ENCODE assay signal across 14 cellular contexts in the genomic region with DNA sequence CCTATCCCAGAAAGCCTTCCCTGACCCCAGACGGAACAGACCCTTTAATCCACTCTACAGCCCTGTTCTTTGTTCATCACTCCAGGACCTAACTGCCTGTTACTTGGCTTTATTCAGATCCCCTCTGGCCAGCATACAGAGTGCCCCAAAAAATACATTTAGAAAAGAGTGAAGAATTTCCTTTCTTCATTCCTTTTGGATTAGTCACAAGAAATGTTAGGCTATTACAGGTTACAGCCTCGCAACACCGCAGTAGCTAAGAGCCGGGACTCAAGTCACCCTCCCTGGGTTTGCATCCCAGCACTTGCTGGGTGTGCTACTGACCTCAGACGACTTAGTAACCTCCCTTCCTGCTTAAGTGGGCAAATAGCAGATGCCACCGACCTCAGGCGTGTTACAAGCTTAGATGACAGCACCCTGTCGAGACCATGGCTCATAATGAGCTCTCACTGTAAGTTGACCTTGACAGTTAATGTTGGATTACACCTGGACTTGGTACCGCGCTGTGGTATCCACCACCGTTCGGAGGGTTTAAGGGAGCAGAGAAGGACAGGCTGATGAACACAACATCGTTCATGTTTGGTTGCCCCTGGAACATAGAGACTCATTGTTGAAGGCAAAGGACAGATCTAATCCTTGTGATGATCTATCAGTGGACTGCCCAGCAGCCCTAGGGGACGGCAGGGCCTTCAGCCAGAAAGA. TPM values are rescaled to one million over a fixed set of nuclear protein-coding genes. Genes with fewer than 3 reads are reported as not detected.
DNase-seq lines count a peak whose midpoint lies in the region; FAIRE-seq and TF ChIP-seq lines count a peak whose summit lies in the region.
"Had no signal": no experiment of that assay in that cellular context is flagged by ENCODE, and none has a peak within 500 bp of the region (broad histone marks: within the 10 kb centered on the region; RNA-seq: fewer than 3 reads in every experiment).

No MANE protein-coding gene starts in this region.

- peaks cover 15% of the 10 kb centered on the region for H3K79me2 ChIP-seq in hepatocyte

- H3K4me3 ChIP-seq in hepatocyte: no peak overlapping the region
- H3K4me3 ChIP-seq: testis had no signal

- H3K36me3 ChIP-seq in hepatocyte (replicated peaks; ENCODE audit: insufficient read depth, low read depth): no peaks in the 10 kb centered on the region

- peak; percentile 32 for DNase-seq in activated CD8-positive, alpha-beta memory T cell treated with anti-CD3 and anti-CD28 coated beads for 24 hours
- no peak for DNase-seq in activated CD8-positive, alpha-beta memory T cell treated with anti-CD3 and anti-CD28 coated beads, Interleukin-2, amount 50 U/mL, for 4 hours
- DNase-seq in astrocyte of the hippocampus (ENCODE audit: low read depth, low spot score): peak; percentile 73
- DNase-seq in islet precursor cell: peak; percentile 88
- peak; percentile 51 for DNase-seq in urothelium cell line (ENCODE audit: low spot score)
- no peak for DNase-seq in activated naive CD4-positive, alpha-beta T cell (lab: John Stamatoyannopoulos, UW)
- no peak for DNase-seq in NCI-H128 (lab: John Stamatoyannopoulos, UW; ENCODE audit: unreplicated experiment)
- DNase-seq in hepatocyte (ENCODE audit: low spot score): no peak
- DNase-seq: activated naive CD8-positive, alpha-beta T cell treated with anti-CD3 and anti-CD28 coated beads, Interleukin-2, amount 10 ng/mL, durations not matched to agents 7 days and 5 days; nucleus accumbens; testis had no signal

- TF ChIP-seq CTCF in hepatocyte (IDR thresholded peaks at IDR 0.05; ENCODE audit: poor library complexity): no peak

- H3K4me1 ChIP-seq in hepatocyte (ENCODE audit: insufficient read depth): no peaks in the 10 kb centered on the region

- no peak overlapping the region for H3K4me2 ChIP-seq in hepatocyte
- H3K4me2 ChIP-seq: KMS-11 had no signal

- H3K27me3 ChIP-seq in hepatocyte: no peaks in the 10 kb centered on the region
- H3K27me3 ChIP-seq: testis had no signal

- FAIRE-seq in urothelium cell line (lab: Jason Lieb, UNC): peak; percentile 20
- FAIRE-seq: A204.1, G401.6 had no signal

- no peak overlapping the region for H2AFZ ChIP-seq in hepatocyte

- H4K20me1 ChIP-seq in hepatocyte (ENCODE audit: insufficient read depth, poor library complexity, severe bottlenecking): no peaks in the 10 kb centered on the region

- no peaks in the 10 kb centered on the region for H3K9me2 ChIP-seq in hepatocyte (replicated peaks; ENCODE audit: insufficient read depth)

- H3K9me3 ChIP-seq in hepatocyte (ENCODE audit: low read depth): no peaks in the 10 kb centered on the region
- H3K9me3 ChIP-seq: testis had no signal

- 79% methylated on average over 14 of the region's 14 CpGs for WGBS in hepatocyte (ENCODE audit: low lambda C conversion rate, missing lambda C conversion rate)

- no peak overlapping the region for H3K27ac ChIP-seq in hepatocyte
- H3K27ac ChIP-seq: KMS-11, testis had no signal

RNA-seq across cellular contexts. Expression of a gene that starts 12.9 kb away (rescaled TPM):
- 50.0 and 63.5 TPM in 2 replicates for total RNA-seq in hepatocyte
- 94.5 and 105 TPM in 2 replicates for polyA plus RNA-seq in hepatocyte

RNA-seq across cellular contexts. Expression of a gene that starts 31.3 kb away (rescaled TPM):
- 2.0 and 2.4 TPM in 2 replicates for total RNA-seq in hepatocyte
- polyA plus RNA-seq in hepatocyte: 0.16 and 1.3 TPM in 2 replicates

Comparison
In these comparisons a context has a peak if more than half of its experiments do, and no peak if none do; other contexts are left out.
1. DNase-seq: peak in activated CD8-positive, alpha-beta memory T cell treated with anti-CD3 and anti-CD28 coated beads for 24 hours (single experiment), astrocyte of the hippocampus (single experiment), islet precursor cell (single experiment) and urothelium cell line (single experiment); none in activated CD8-positive, alpha-beta memory T cell treated with anti-CD3 and anti-CD28 coated beads, Interleukin-2, amount 50 U/mL, for 4 hours (single experiment), activated naive CD4-positive, alpha-beta T cell (0 of 4), NCI-H128 (single experiment) and hepatocyte (single experiment).